Comparison of ENCODE assay signal across 14 cellular contexts in genomic region chr16:85878875-85879274, GRCh38. TPM values are rescaled to one million over a fixed set of nuclear protein-coding genes. Genes with fewer than 3 reads are reported as not detected.
DNase-seq lines count a peak whose midpoint lies in the region; ATAC-seq and TF ChIP-seq lines count a peak whose summit lies in the region.
"Had no signal": no experiment of that assay in that cellular context is flagged by ENCODE, and none has a peak within 500 bp of the region (broad histone marks: within the 10 kb centered on the region; RNA-seq: fewer than 3 reads in every experiment).

No MANE protein-coding gene starts in this region.

- no peaks in the 10 kb centered on the region for H3K9me3 Mint-ChIP-seq in Caco-2 (ENCODE audit: unreplicated experiment)
- peaks cover 2% of the 10 kb centered on the region for H3K9me3 Mint-ChIP-seq in activated CD4-positive, alpha-beta T cell treated with anti-CD3 and anti-CD28 coated beads, Interleukin-2, amount 10 ng/mL, durations not matched to agents 7 days and 5 days
- H3K9me3 Mint-ChIP-seq: activated T-helper 2 cell treated with anti-CD3 and anti-CD28 coated beads, Interferon-gamma antibody, Interleukin-2, Interleukin-4, amounts not matched to agents 10 μg/mL and 5 μg/mL and 100 μg/mL, durations not matched to agents 14 hours and 24 hours and 36 hours; dendritic cell treated with granulocyte-macrophage colony-stimulating factor and Interleukin-4, amounts not matched to agents 40 ng/mL and 50 ng/mL, for 4 days had no signal

- no TSS peak for BruUV-seq in Caco-2 (replicated peaks; lab: Mats Ljungman, UMichigan)

- intact Hi-C loops in Caco-2 (cut with micrococcal nuclease; ENCODE audit: unreplicated experiment): no loop called here

- CTCF ChIA-PET in Caco-2 (lab: Charles Lee): interaction anchor here (1.0 kb wide), 1 partner anchor 57 kb away, joined by 4 read pairs; no protein-coding TSS in a partner anchor
- CTCF ChIA-PET in activated CD4-positive, alpha-beta T cell treated with anti-CD3 and anti-CD28 coated beads, Interleukin-2, amount 10 ng/mL, durations not matched to agents 7 days and 5 days (lab: Charles Lee): no interaction called here

- H3K4me1 ChIP-seq in Caco-2: peaks cover 19% of the 10 kb centered on the region
- H3K4me1 ChIP-seq: HAP-1 had no signal

- H3K4me3 ChIP-seq in Caco-2 (ENCODE audit: low read depth, low read length): no peak overlapping the region
- H3K4me3 ChIP-seq: HAP-1 had no signal

- H3K36me3 Mint-ChIP-seq in Caco-2 (ENCODE audit: insufficient read depth, unreplicated experiment): no peaks in the 10 kb centered on the region
- no peaks in the 10 kb centered on the region for H3K36me3 Mint-ChIP-seq in activated CD4-positive, alpha-beta T cell treated with anti-CD3 and anti-CD28 coated beads, Interleukin-2, amount 10 ng/mL, durations not matched to agents 7 days and 5 days (ENCODE audit: low read depth)

- H3K9me3 ChIP-seq in Caco-2: no peaks in the 10 kb centered on the region
- H3K9me3 ChIP-seq: HAP-1 had no signal

- no peak overlapping the region for H3K4me3 Mint-ChIP-seq in Caco-2 (ENCODE audit: unreplicated experiment)
- H3K4me3 Mint-ChIP-seq in activated CD4-positive, alpha-beta T cell treated with anti-CD3 and anti-CD28 coated beads, Interleukin-2, amount 10 ng/mL, durations not matched to agents 7 days and 5 days: no peak overlapping the region
- H3K4me3 Mint-ChIP-seq: activated B cell treated with CpG ODN at 0.5 μM for 24 hours; dendritic cell treated with granulocyte-macrophage colony-stimulating factor and Interleukin-4, amounts not matched to agents 40 ng/mL and 50 ng/mL, for 4 days had no signal

- no peak for ATAC-seq in GM21381 (IDR thresholded peaks at IDR 0.05; ENCODE audit: unreplicated experiment)

- POLR2A ChIA-PET in Caco-2 (lab: Charles Lee): no interaction called here
- POLR2A ChIA-PET in activated CD4-positive, alpha-beta T cell treated with anti-CD3 and anti-CD28 coated beads, Interleukin-2, amount 10 ng/mL, durations not matched to agents 7 days and 5 days (lab: Charles Lee): no interaction called here

- no peak overlapping the region for H3K27ac Mint-ChIP-seq in Caco-2 (ENCODE audit: unreplicated experiment)
- no peak overlapping the region for H3K27ac Mint-ChIP-seq in activated CD4-positive, alpha-beta T cell treated with anti-CD3 and anti-CD28 coated beads, Interleukin-2, amount 10 ng/mL, durations not matched to agents 7 days and 5 days
- H3K27ac Mint-ChIP-seq: activated B cell treated with CpG ODN at 0.5 μM for 24 hours; activated T-helper 2 cell treated with anti-CD3 and anti-CD28 coated beads, Interferon-gamma antibody, Interleukin-2, Interleukin-4, amounts not matched to agents 10 μg/mL and 5 μg/mL and 100 μg/mL, durations not matched to agents 14 hours and 24 hours and 36 hours; dendritic cell treated with granulocyte-macrophage colony-stimulating factor and Interleukin-4, amounts not matched to agents 40 ng/mL and 50 ng/mL, for 4 days had no signal

- peaks cover 22% of the 10 kb centered on the region for H3K4me1 Mint-ChIP-seq in Caco-2 (ENCODE audit: low read depth, unreplicated experiment)
- H3K4me1 Mint-ChIP-seq in activated CD4-positive, alpha-beta T cell treated with anti-CD3 and anti-CD28 coated beads, Interleukin-2, amount 10 ng/mL, durations not matched to agents 7 days and 5 days: peaks cover 9% of the 10 kb centered on the region

- peak; percentile 39 to 56 for DNase-seq in Caco-2
- peak; percentile 85 for DNase-seq in M059J (ENCODE audit: low read depth)
- peak; percentile 26 for DNase-seq in epithelial cell of prostate (ENCODE audit: low read depth, low spot score)
- peak; percentile 41 for DNase-seq in myocyte (ENCODE audit: low read depth)
- no peak for DNase-seq in activated CD4-positive, alpha-beta T cell treated with anti-CD3 and anti-CD28 coated beads, Interleukin-2, amount 10 ng/mL, durations not matched to agents 7 days and 5 days
- no peak for DNase-seq in NCI-H2081 (lab: John Stamatoyannopoulos, UW)
- DNase-seq in DMS79 (lab: John Stamatoyannopoulos, UW): no peak
- DNase-seq: activated B cell treated with CpG ODN at 0.5 μM for 24 hours, DMS53, OCI-M1 had no signal

- no peak overlapping the region for H3K27ac ChIP-seq in epithelial cell of prostate

- no peaks in the 10 kb centered on the region for H3K27me3 ChIP-seq in Caco-2 (replicated peaks; ENCODE audit: control insufficient read depth, insufficient read depth, low read length)

- no peak for TF ChIP-seq CTCF in Caco-2 (IDR thresholded peaks at IDR 0.05; ENCODE audit: insufficient read depth in 1 of 2, low read depth in 1 of 2, low read length in 1 of 2, severe bottlenecking in 1 of 2, unreplicated experiment in 1 of 2)

- H3K27me3 Mint-ChIP-seq in Caco-2 (ENCODE audit: insufficient read depth, unreplicated experiment): no peaks in the 10 kb centered on the region
- H3K27me3 Mint-ChIP-seq in activated CD4-positive, alpha-beta T cell treated with anti-CD3 and anti-CD28 coated beads, Interleukin-2, amount 10 ng/mL, durations not matched to agents 7 days and 5 days: peaks cover 34% of the 10 kb centered on the region
- H3K27me3 Mint-ChIP-seq: activated B cell treated with CpG ODN at 0.5 μM for 24 hours had no signal

- H3K36me3 ChIP-seq in Caco-2 (ENCODE audit: control insufficient read depth, insufficient read depth, low read length): no peaks in the 10 kb centered on the region
- H3K36me3 ChIP-seq: HAP-1 had no signal

RNA-seq across cellular contexts. Expression of gene IRF8, which starts 20.1 kb away (rescaled TPM):
- total RNA-seq in Caco-2 (2022): 29.5 and 31.7 TPM in 2 replicates
- total RNA-seq in M059J (2014; rRNA removed; shearing (Covaris generic)): 0.42 and 0.54 TPM in 2 replicates
- total RNA-seq in myocyte: not detected in 2 replicates
- polyA plus RNA-seq in myocyte (2012): not detected
- 10 to 100 TPM; 11.6 to 14.7 TPM for total RNA-seq in activated CD4-positive, alpha-beta T cell treated with anti-CD3 and anti-CD28 coated beads, Interleukin-2, amount 10 ng/mL, durations not matched to agents 7 days and 5 days

Comparison
In these comparisons a context has a peak if more than half of its experiments do, and no peak if none do; other contexts are left out.
1. DNase-seq: peak in Caco-2 (2 of 2), M059J (single experiment), epithelial cell of prostate (single experiment) and myocyte (single experiment); none in activated CD4-positive, alpha-beta T cell treated with anti-CD3 and anti-CD28 coated beads, Interleukin-2, amount 10 ng/mL, durations not matched to agents 7 days and 5 days (single experiment), NCI-H2081 (0 of 2) and DMS79 (single experiment).